In genomic region chr10:62492870-62493180, GRCh38 we compare ENCODE assay signal across 20 cellular contexts.
DNase-seq lines count a peak whose midpoint lies in the region; ATAC-seq, FAIRE-seq and TF ChIP-seq lines count a peak whose summit lies in the region.
"Had no signal": no experiment of that assay in that cellular context is flagged by ENCODE, and none has a peak within 500 bp of the region (broad histone marks: within the 10 kb centered on the region; RNA-seq: fewer than 3 reads in every experiment).

No MANE protein-coding gene starts in this region.

- peaks cover 3% of the 10 kb centered on the region for H3K27me3 ChIP-seq in left ventricle myocardium inferior (ENCODE audit: low read depth)
- no peaks in the 10 kb centered on the region for H3K27me3 ChIP-seq in HL-60 (ENCODE audit: insufficient read depth, poor library complexity, severe bottlenecking)
- no peaks in the 10 kb centered on the region for H3K27me3 ChIP-seq in lung (ENCODE audit: control insufficient read depth, insufficient read depth)
- H3K27me3 ChIP-seq in small intestine (ENCODE audit: control insufficient read depth in 2 of 2, insufficient read depth in 2 of 2, low read length in 2 of 2): no peaks in the 10 kb centered on the region

- ATAC-seq in lung (ENCODE audit: insufficient read depth, low FRiP score) (peak; percentile 28), GM21717 (IDR thresholded peaks at IDR 0.05; ENCODE audit: unreplicated experiment) (no peak), GM18870 (IDR thresholded peaks at IDR 0.05; ENCODE audit: unreplicated experiment) (no peak)
- ATAC-seq: T-cell had no signal

- DNase-seq in left ventricle myocardium inferior: no peak
- no peak for DNase-seq in cardiac septum (ENCODE audit: low spot score)
- no peak for DNase-seq in HL-60 (ENCODE audit: low read depth in 1 of 2, low spot score in 1 of 2)
- no peak for DNase-seq in lung (ENCODE audit: low spot score)
- DNase-seq in small intestine: no peak
- DNase-seq: CD4-positive, CD25-positive, alpha-beta regulatory T cell; COR-L47; NCI-H1417 treated with DMSO at 0.1 percent for 48 hours; NCI-H187; NCI-H446; NCI-H526; SHP77; SK-N-SH; T-cell had no signal

- 46 to 68% methylated on average over 3 of the region's 3 CpGs for WGBS in lung, 2 donors
- WGBS in small intestine, 3 donors: 73 to 78% (median 77%) methylated on average over 3 of the region's 3 CpGs

- TF ChIP-seq CTCF in left ventricle myocardium inferior (IDR thresholded peaks at IDR 0.05; ENCODE audit: borderline replicate concordance) (no peak), HL-60 (IDR thresholded peaks at IDR 0.05; ENCODE audit: insufficient read depth, low read length) (no peak), lung (IDR thresholded peaks at IDR 0.05; ENCODE audit: control extremely low read depth, extremely low read depth) (no peak)

- H3K4me3 ChIP-seq in left ventricle myocardium inferior: no peak overlapping the region
- no peak overlapping the region for H3K4me3 ChIP-seq in HL-60 (replicated peaks; ENCODE audit: insufficient read depth, low read length)
- H3K4me3 ChIP-seq in lung: no peak overlapping the region
- no peak overlapping the region for H3K4me3 ChIP-seq in small intestine (ENCODE audit: low read depth in 1 of 2, low read length in 2 of 2)
- H3K4me3 ChIP-seq: HAP-1 had no signal

- H3K27ac ChIP-seq in left ventricle myocardium inferior (replicated peaks): peak overlapping the region; percentile 50
- peak overlapping the region; percentile 75 for H3K27ac ChIP-seq in HL-60 (replicated peaks)
- no peak overlapping the region for H3K27ac ChIP-seq in lung (ENCODE audit: low read depth in 1 of 2, low read length in 1 of 2)
- H3K27ac ChIP-seq in small intestine (ENCODE audit: low read depth in 1 of 2, low read length in 1 of 2): no peak overlapping the region

- H3K9me3 ChIP-seq in left ventricle myocardium inferior (replicated peaks) (no peaks in the 10 kb centered on the region), lung (ENCODE audit: control insufficient read depth in 2 of 2, insufficient read depth in 1 of 2, low read length in 1 of 2) (no peaks in the 10 kb centered on the region), small intestine (ENCODE audit: control insufficient read depth, low read depth) (no peaks in the 10 kb centered on the region)
- H3K9me3 ChIP-seq: HAP-1, SK-N-SH had no signal

- intact Hi-C loops in left ventricle myocardium inferior (cut with micrococcal nuclease) (no loop called here), cardiac septum (cut with DNase I) (no loop called here)

- FAIRE-seq in small intestine (lab: Jason Lieb, UNC): no peak
- FAIRE-seq: A204.1, G401.6, GM12892 had no signal

- H3K36me3 ChIP-seq in left ventricle myocardium inferior: no peaks in the 10 kb centered on the region
- H3K36me3 ChIP-seq in lung (ENCODE audit: control insufficient read depth in 2 of 2, insufficient read depth in 2 of 2, low read length in 2 of 2): no peaks in the 10 kb centered on the region
- no peaks in the 10 kb centered on the region for H3K36me3 ChIP-seq in small intestine (ENCODE audit: control insufficient read depth in 2 of 2, insufficient read depth in 2 of 2, low read length in 2 of 2)
- H3K36me3 ChIP-seq: HAP-1 had no signal

- H3K4me1 ChIP-seq in left ventricle myocardium inferior: no peaks in the 10 kb centered on the region
- no peaks in the 10 kb centered on the region for H3K4me1 ChIP-seq in lung (ENCODE audit: control insufficient read depth in 2 of 2, insufficient read depth in 2 of 2, low read length in 2 of 2)
- H3K4me1 ChIP-seq in small intestine (ENCODE audit: control insufficient read depth in 2 of 2, insufficient read depth in 1 of 2, low read depth in 1 of 2, low read length in 1 of 2): no peaks in the 10 kb centered on the region
- H3K4me1 ChIP-seq: HAP-1 had no signal

Comparison
In these comparisons a context has a peak if more than half of its experiments do, and no peak if none do; other contexts are left out.
1. H3K27ac ChIP-seq: peak in left ventricle myocardium inferior (single experiment) and HL-60 (single experiment); none in lung (0 of 2) and small intestine (0 of 2).